In genomic region chr16:67460168-67460567, GRCh38 we compare ENCODE assay signal across 17 cellular contexts. TPM values are rescaled to one million over a fixed set of nuclear protein-coding genes. Genes with fewer than 3 reads are reported as not detected.
DNase-seq lines count a peak whose midpoint lies in the region; ATAC-seq and TF ChIP-seq lines count a peak whose summit lies in the region.
"Had no signal": no experiment of that assay in that cellular context is flagged by ENCODE, and none has a peak within 500 bp of the region (broad histone marks: within the 10 kb centered on the region; RNA-seq: fewer than 3 reads in every experiment).

No MANE protein-coding gene starts in this region.

- intact Hi-C loops in upper lobe of right lung (cut with DNase I), result no loop called here

- H3K27ac ChIP-seq in neutrophil (peak overlapping the region; percentile 35), upper lobe of right lung (peak overlapping the region; percentile 77)

- peak overlapping the region; percentile 2 for H3K27ac Mint-ChIP-seq in activated naive CD4-positive, alpha-beta T cell treated with anti-CD3 and anti-CD28 coated beads, Interleukin-2, amount 50 U/mL, for 24 hours
- H3K27ac Mint-ChIP-seq: activated T-cell treated with anti-CD3 and anti-CD28 coated beads, Interleukin-2, amount 50 U/mL, for 72 hours; endodermal cell; stimulated activated naive CD8-positive, alpha-beta T cell treated with anti-CD3 and anti-CD28 coated beads, Interleukin-15, amount 100 ng/mL, for 72 hours had no signal

- TF ChIP-seq CTCF in fibroblast of villous mesenchyme (IDR thresholded peaks at IDR 0.05; ENCODE audit: insufficient read depth, low read depth, low read length), result no peak
- no peak for TF ChIP-seq CTCF in neutrophil (IDR thresholded peaks at IDR 0.05)
- no peak for TF ChIP-seq CTCF in upper lobe of right lung (IDR thresholded peaks at IDR 0.05)
- TF ChIP-seq CTCF in GM10248 (IDR thresholded peaks at IDR 0.05; ENCODE audit: control extremely low read depth, extremely low read depth, low read depth, missing control alignments), result no peak

- no peak overlapping the region for H3K4me3 Mint-ChIP-seq in activated naive CD4-positive, alpha-beta T cell treated with anti-CD3 and anti-CD28 coated beads, Interleukin-2, amount 50 U/mL, for 24 hours
- H3K4me3 Mint-ChIP-seq: activated T-cell treated with anti-CD3 and anti-CD28 coated beads, Interleukin-2, amount 50 U/mL, for 72 hours; endodermal cell; stimulated activated naive CD8-positive, alpha-beta T cell treated with anti-CD3 and anti-CD28 coated beads, Interleukin-15, amount 100 ng/mL, for 72 hours had no signal

- H3K9me3 ChIP-seq in neutrophil (no peaks in the 10 kb centered on the region), upper lobe of right lung (no peaks in the 10 kb centered on the region)
- H3K9me3 ChIP-seq: HAP-1 had no signal

- H3K36me3 ChIP-seq in neutrophil (peaks cover 88% of the 10 kb centered on the region), upper lobe of right lung (peaks cover 11% of the 10 kb centered on the region)
- H3K36me3 ChIP-seq: HAP-1 had no signal

- H3K4me1 Mint-ChIP-seq in activated naive CD4-positive, alpha-beta T cell treated with anti-CD3 and anti-CD28 coated beads, Interleukin-2, amount 50 U/mL, for 24 hours, result peaks cover 17% of the 10 kb centered on the region
- H3K4me1 Mint-ChIP-seq: endodermal cell had no signal

- no peak for DNase-seq in activated naive CD4-positive, alpha-beta T cell treated with Interleukin-2 at 50 U/mL for 16 hours
- DNase-seq in fibroblast of villous mesenchyme (ENCODE audit: low read depth), result peak; percentile 45
- DNase-seq in upper lobe of right lung, result no peak
- no peak for DNase-seq in GM10248 (ENCODE audit: extremely low spot score)
- DNase-seq: activated CD4-positive, alpha-beta T cell treated with anti-CD3 and anti-CD28 coated beads for 48 hours; activated T-cell treated with anti-CD3 and anti-CD28 coated beads, Interleukin-2, amount 50 U/mL, for 72 hours; endodermal cell; NCI-H1092 treated with DMSO at 0.1 percent for 48 hours; stimulated activated naive CD8-positive, alpha-beta T cell treated with anti-CD3 and anti-CD28 coated beads, Interleukin-15, amount 100 ng/mL, for 72 hours had no signal

- no peaks in the 10 kb centered on the region for H3K36me3 Mint-ChIP-seq in activated naive CD4-positive, alpha-beta T cell treated with anti-CD3 and anti-CD28 coated beads, Interleukin-2, amount 50 U/mL, for 24 hours

- POLR2A ChIA-PET in GM10248 (lab: Yijun Ruan, JAX), result no interaction called here

- no peaks in the 10 kb centered on the region for H3K27me3 Mint-ChIP-seq in activated naive CD4-positive, alpha-beta T cell treated with anti-CD3 and anti-CD28 coated beads, Interleukin-2, amount 50 U/mL, for 24 hours
- H3K27me3 Mint-ChIP-seq: stimulated activated naive CD8-positive, alpha-beta T cell treated with anti-CD3 and anti-CD28 coated beads, Interleukin-15, amount 100 ng/mL, for 72 hours had no signal

- CTCF ChIA-PET in GM10248 (lab: Yijun Ruan, JAX), result interaction anchor here (1.9 to 10.4 kb wide), 3 partner anchors 10 to 33 kb away, joined by 7 to 118 read pairs (median 15); no protein-coding TSS in a partner anchor

- no peaks in the 10 kb centered on the region for H3K9me3 Mint-ChIP-seq in activated naive CD4-positive, alpha-beta T cell treated with anti-CD3 and anti-CD28 coated beads, Interleukin-2, amount 50 U/mL, for 24 hours
- H3K9me3 Mint-ChIP-seq: activated T-cell treated with anti-CD3 and anti-CD28 coated beads, Interleukin-2, amount 50 U/mL, for 72 hours; endodermal cell; stimulated activated naive CD8-positive, alpha-beta T cell treated with anti-CD3 and anti-CD28 coated beads, Interleukin-15, amount 100 ng/mL, for 72 hours had no signal

- H3K4me1 ChIP-seq in neutrophil (ENCODE audit: control insufficient read depth in 1 of 2, insufficient read depth in 1 of 2, low read depth in 1 of 2, low read length in 1 of 2), result peaks cover 10 to 25% of the 10 kb centered on the region in 2 experiments
- peaks cover 67% of the 10 kb centered on the region for H3K4me1 ChIP-seq in upper lobe of right lung
- H3K4me1 ChIP-seq: HAP-1 had no signal

- H3K27me3 ChIP-seq in neutrophil, result no peaks in the 10 kb centered on the region
- H3K27me3 ChIP-seq in upper lobe of right lung, result no peaks in the 10 kb centered on the region

- H3K4me3 ChIP-seq in fibroblast of villous mesenchyme (ENCODE audit: low read depth, low read length), result no peak overlapping the region
- H3K4me3 ChIP-seq in neutrophil (ENCODE audit: low read depth in 1 of 2, low read length in 1 of 2), result no peak overlapping the region
- H3K4me3 ChIP-seq in upper lobe of right lung, result no peak overlapping the region
- H3K4me3 ChIP-seq: HAP-1, lung had no signal

- no peak for ATAC-seq in upper lobe of right lung
- ATAC-seq in HG02759 (IDR thresholded peaks at IDR 0.05; ENCODE audit: unreplicated experiment), result no peak
- ATAC-seq in HG02840 (IDR thresholded peaks at IDR 0.05; ENCODE audit: low FRiP score, unreplicated experiment), result no peak
- ATAC-seq: activated T-cell treated with anti-CD3 and anti-CD28 coated beads, Interleukin-2, amount 50 U/mL, for 72 hours; stimulated activated naive CD8-positive, alpha-beta T cell treated with anti-CD3 and anti-CD28 coated beads, Interleukin-15, amount 100 ng/mL, for 72 hours had no signal

RNA-seq across cellular contexts. Expression of gene ATP6V0D1, which starts 20.8 kb away (rescaled TPM):
- total RNA-seq in fibroblast of villous mesenchyme (107 and 122 TPM in 2 replicates), upper lobe of right lung (143 TPM)

RNA-seq across cellular contexts. Expression of gene AGRP, which starts 23.2 kb away (rescaled TPM):
- total RNA-seq in fibroblast of villous mesenchyme (not detected in 2 replicates), upper lobe of right lung (4.9 TPM)
- total RNA-seq: activated T-cell treated with anti-CD3 and anti-CD28 coated beads, Interleukin-2, amount 50 U/mL, for 72 hours; astrocyte; endodermal cell; posterior vena cava had no signal

RNA-seq across cellular contexts. Expression of gene HSD11B2, which starts 29.2 kb away (rescaled TPM):
- not detected in 2 replicates for total RNA-seq in fibroblast of villous mesenchyme
- total RNA-seq in upper lobe of right lung, result 2.2 TPM
- total RNA-seq: astrocyte had no signal

RNA-seq across cellular contexts. Expression of gene ZDHHC1, which starts 43.9 kb away (rescaled TPM):
- 5.2 and 8.1 TPM in 2 replicates for total RNA-seq in fibroblast of villous mesenchyme
- 11.1 TPM for total RNA-seq in upper lobe of right lung
